In the genomic region with DNA sequence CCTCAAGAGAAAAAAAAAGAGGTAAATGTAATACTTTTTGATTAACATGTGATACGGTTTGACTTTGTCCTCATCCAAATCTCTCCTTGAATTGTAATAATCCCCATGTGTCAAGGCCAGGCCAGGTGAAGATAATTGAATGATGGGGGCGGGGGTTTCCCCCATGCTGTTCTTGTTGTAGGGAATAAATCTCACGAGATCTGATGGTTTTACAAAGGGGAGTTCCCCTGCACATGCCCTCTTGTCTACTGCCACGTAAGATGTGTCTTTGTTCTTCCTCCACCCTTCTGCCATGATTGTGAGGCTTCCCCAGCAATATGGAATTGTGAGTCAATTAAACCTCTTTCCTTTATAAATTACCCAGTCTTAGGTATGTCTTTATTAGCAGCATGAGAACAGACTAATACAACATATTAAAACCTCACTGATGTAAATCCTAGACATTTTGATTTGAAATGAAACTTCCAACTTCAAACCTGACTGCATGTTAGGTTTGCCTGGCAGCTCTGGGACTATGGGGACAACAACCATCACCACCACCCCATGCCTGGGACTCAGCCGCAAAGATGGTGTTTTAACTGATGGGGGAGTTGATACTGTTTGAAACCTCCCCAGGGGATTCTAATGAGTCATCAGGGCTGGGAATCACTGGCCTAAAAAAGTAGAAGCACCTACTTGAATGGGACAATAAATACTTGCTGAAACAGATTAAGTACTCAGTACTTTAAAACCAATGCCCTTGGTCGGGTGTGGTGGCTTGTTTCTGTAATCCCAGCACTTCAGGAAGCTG, we compare ENCODE assay signal across 1 cellular context.
TF ChIP-seq lines count a peak whose summit lies in the region.

No MANE protein-coding gene starts in this region.

TF ChIP-seq in GM12878, 131 proteins besides CTCF, POLR2A, EP300 and RAD21 (continued from another document):
- TF ChIP-seq TCF12 (IDR thresholded peaks at IDR 0.05; ENCODE audit: low read depth, low read length) (no peak), TBL1XR1 (IDR thresholded peaks at IDR 0.05; ENCODE audit: low read depth, low read length) (no peak), SUPT20H (IDR thresholded peaks at IDR 0.05; ENCODE audit: borderline replicate concordance, control insufficient read depth, low read depth, low read length) (no peak), HDAC6 (IDR thresholded peaks at IDR 0.05; ENCODE audit: unreplicated experiment) (no peak), IKZF2 (IDR thresholded peaks at IDR 0.05) (peak; percentile 33 to 40; a peak in 1 of 4 replicates), ATF7 (IDR thresholded peaks at IDR 0.05; ENCODE audit: low read depth) (no peak), YBX1 (IDR thresholded peaks at IDR 0.05) (no peak), MYC (IDR thresholded peaks at IDR 0.05; ENCODE audit: insufficient read depth, insufficient read length, insufficient replicate concordance, low read length, severe bottlenecking) (no peak), SMC3 (IDR thresholded peaks at IDR 0.05; ENCODE audit: borderline replicate concordance, low read length) (no peak), FOS (IDR thresholded peaks at IDR 0.05; ENCODE audit: borderline replicate concordance, extremely low read depth, insufficient read length) (no peak), ZNF384 (IDR thresholded peaks at IDR 0.05; ENCODE audit: borderline replicate concordance, low read depth, low read length) (no peak), ZBED1 (IDR thresholded peaks at IDR 0.05; ENCODE audit: borderline replicate concordance) (no peak), BRCA1 (IDR thresholded peaks at IDR 0.05; ENCODE audit: low read depth, low read length) (no peak), SRF (IDR thresholded peaks at IDR 0.05; ENCODE audit: low read depth in 2 of 2, low read length in 2 of 2) (no peak), ESRRA (IDR thresholded peaks at IDR 0.05; ENCODE audit: low read length) (no peak), GABPA (IDR thresholded peaks at IDR 0.05; ENCODE audit: low read depth) (no peak), RUNX3 (IDR thresholded peaks at IDR 0.05; ENCODE audit: low read length) (peak; percentile 16; the same call in 1 of the 2 replicates), NFIC (IDR thresholded peaks at IDR 0.05; ENCODE audit: low read depth, low read length) (peak; percentile 10; the same call in 1 of the 2 replicates), ETV6 (conservative IDR thresholded peaks at IDR 0.05 in 1 of 2, IDR thresholded peaks at IDR 0.05 in 1 of 2; ENCODE audit: borderline replicate concordance in 1 of 2, low read depth in 1 of 2) (no peak), NR2C2 (IDR thresholded peaks at IDR 0.05; ENCODE audit: borderline replicate concordance, control insufficient read depth, insufficient read length, low read depth) (no peak), JUNB (IDR thresholded peaks at IDR 0.05) (peak; percentile 55), ZSCAN29 (IDR thresholded peaks at IDR 0.05) (no peak)
- TF ChIP-seq, protein P1, sequence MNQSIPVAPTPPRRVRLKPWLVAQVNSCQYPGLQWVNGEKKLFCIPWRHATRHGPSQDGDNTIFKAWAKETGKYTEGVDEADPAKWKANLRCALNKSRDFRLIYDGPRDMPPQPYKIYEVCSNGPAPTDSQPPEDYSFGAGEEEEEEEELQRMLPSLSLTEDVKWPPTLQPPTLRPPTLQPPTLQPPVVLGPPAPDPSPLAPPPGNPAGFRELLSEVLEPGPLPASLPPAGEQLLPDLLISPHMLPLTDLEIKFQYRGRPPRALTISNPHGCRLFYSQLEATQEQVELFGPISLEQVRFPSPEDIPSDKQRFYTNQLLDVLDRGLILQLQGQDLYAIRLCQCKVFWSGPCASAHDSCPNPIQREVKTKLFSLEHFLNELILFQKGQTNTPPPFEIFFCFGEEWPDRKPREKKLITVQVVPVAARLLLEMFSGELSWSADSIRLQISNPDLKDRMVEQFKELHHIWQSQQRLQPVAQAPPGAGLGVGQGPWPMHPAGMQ (IDR thresholded peaks at IDR 0.05; ENCODE audit: borderline replicate concordance): no peak
- TF ChIP-seq, protein P2, sequence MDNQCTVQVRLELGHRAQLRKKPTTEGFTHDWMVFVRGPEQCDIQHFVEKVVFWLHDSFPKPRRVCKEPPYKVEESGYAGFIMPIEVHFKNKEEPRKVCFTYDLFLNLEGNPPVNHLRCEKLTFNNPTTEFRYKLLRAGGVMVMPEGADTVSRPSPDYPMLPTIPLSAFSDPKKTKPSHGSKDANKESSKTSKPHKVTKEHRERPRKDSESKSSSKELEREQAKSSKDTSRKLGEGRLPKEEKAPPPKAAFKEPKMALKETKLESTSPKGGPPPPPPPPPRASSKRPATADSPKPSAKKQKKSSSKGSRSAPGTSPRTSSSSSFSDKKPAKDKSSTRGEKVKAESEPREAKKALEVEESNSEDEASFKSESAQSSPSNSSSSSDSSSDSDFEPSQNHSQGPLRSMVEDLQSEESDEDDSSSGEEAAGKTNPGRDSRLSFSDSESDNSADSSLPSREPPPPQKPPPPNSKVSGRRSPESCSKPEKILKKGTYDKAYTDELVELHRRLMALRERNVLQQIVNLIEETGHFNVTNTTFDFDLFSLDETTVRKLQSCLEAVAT (IDR thresholded peaks at IDR 0.05): no peak
- TF ChIP-seq, protein P3, sequence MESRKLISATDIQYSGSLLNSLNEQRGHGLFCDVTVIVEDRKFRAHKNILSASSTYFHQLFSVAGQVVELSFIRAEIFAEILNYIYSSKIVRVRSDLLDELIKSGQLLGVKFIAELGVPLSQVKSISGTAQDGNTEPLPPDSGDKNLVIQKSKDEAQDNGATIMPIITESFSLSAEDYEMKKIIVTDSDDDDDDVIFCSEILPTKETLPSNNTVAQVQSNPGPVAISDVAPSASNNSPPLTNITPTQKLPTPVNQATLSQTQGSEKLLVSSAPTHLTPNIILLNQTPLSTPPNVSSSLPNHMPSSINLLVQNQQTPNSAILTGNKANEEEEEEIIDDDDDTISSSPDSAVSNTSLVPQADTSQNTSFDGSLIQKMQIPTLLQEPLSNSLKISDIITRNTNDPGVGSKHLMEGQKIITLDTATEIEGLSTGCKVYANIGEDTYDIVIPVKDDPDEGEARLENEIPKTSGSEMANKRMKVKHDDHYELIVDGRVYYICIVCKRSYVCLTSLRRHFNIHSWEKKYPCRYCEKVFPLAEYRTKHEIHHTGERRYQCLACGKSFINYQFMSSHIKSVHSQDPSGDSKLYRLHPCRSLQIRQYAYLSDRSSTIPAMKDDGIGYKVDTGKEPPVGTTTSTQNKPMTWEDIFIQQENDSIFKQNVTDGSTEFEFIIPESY (IDR thresholded peaks at IDR 0.05): no peak
- TF ChIP-seq, protein P4, sequence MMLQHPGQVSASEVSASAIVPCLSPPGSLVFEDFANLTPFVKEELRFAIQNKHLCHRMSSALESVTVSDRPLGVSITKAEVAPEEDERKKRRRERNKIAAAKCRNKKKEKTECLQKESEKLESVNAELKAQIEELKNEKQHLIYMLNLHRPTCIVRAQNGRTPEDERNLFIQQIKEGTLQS (IDR thresholded peaks at IDR 0.05; ENCODE audit: borderline replicate concordance, extremely low read depth, low read depth, low read length): no peak
- TF ChIP-seq, protein P5, sequence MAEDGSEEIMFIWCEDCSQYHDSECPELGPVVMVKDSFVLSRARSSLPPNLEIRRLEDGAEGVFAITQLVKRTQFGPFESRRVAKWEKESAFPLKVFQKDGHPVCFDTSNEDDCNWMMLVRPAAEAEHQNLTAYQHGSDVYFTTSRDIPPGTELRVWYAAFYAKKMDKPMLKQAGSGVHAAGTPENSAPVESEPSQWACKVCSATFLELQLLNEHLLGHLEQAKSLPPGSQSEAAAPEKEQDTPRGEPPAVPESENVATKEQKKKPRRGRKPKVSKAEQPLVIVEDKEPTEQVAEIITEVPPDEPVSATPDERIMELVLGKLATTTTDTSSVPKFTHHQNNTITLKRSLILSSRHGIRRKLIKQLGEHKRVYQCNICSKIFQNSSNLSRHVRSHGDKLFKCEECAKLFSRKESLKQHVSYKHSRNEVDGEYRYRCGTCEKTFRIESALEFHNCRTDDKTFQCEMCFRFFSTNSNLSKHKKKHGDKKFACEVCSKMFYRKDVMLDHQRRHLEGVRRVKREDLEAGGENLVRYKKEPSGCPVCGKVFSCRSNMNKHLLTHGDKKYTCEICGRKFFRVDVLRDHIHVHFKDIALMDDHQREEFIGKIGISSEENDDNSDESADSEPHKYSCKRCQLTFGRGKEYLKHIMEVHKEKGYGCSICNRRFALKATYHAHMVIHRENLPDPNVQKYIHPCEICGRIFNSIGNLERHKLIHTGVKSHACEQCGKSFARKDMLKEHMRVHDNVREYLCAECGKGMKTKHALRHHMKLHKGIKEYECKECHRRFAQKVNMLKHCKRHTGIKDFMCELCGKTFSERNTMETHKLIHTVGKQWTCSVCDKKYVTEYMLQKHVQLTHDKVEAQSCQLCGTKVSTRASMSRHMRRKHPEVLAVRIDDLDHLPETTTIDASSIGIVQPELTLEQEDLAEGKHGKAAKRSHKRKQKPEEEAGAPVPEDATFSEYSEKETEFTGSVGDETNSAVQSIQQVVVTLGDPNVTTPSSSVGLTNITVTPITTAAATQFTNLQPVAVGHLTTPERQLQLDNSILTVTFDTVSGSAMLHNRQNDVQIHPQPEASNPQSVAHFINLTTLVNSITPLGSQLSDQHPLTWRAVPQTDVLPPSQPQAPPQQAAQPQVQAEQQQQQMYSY (CRISPR knock-in tag; IDR thresholded peaks at IDR 0.05): no peak
